ENCODE assay signal across 23 cellular contexts in the genomic region with DNA sequence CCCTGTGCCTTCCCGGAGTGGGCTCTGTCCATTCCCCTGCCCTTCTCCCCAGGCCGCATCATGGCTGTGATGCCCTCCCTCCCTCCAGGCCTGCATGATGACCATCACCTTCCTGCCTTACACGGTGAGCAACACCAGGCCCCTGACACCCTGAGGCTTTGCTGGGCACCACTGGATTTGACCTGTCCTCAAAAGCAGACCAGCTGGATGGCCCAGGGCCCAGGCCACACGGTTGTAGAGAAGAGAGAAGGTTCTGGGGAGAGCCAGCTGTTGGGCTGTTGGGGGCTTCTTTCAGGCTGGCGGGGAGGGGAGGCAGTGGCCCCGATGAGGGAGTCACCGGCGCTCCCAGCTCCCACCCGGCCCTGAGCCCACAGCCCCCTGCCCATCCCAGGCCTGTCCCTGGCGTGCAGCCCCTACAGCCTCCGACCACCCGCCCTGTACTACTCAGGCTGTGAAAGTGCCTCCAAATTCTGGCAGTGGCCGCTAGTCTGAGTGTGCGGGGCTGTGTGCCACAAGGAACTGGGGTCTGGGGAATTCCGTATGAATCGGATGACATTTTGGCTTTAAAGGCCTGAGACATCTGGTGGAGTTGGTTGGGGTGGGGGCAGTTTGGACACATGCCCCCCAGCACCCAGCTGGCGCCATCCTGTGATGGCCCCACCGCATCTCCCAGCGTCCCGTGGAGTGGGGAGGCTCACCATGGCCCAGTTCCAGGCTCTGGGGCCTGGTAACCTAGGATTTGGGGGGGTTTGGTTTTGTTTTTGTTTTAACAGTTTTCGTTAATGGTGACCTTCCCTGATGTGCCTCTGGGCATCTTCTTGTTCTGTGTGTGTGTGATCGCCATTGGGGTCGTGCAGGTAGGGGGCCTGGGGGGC. TPM values are rescaled to one million over a fixed set of nuclear protein-coding genes. Genes with fewer than 3 reads are reported as not detected.
DNase-seq lines count a peak whose midpoint lies in the region; ATAC-seq and TF ChIP-seq lines count a peak whose summit lies in the region.
"Had no signal": no experiment of that assay in that cellular context is flagged by ENCODE, and none has a peak within 500 bp of the region (broad histone marks: within the 10 kb centered on the region; RNA-seq: fewer than 3 reads in every experiment).

No MANE protein-coding gene starts in this region.

- CTCF ChIA-PET in activated CD4-positive, alpha-beta memory T cell treated with anti-CD3 and anti-CD28 coated beads for 36 hours (lab: Charles Lee): no interaction called here
- CTCF ChIA-PET in activated CD4-positive, alpha-beta memory T cell treated with anti-CD3 and anti-CD28 coated beads, Interleukin-2, amount 10 ng/mL, durations not matched to agents 7 days and 5 days (lab: Charles Lee): no interaction called here

- no peaks in the 10 kb centered on the region for H3K27me3 Mint-ChIP-seq in activated CD4-positive, alpha-beta memory T cell treated with anti-CD3 and anti-CD28 coated beads for 36 hours
- no peaks in the 10 kb centered on the region for H3K27me3 Mint-ChIP-seq in activated CD4-positive, alpha-beta memory T cell treated with anti-CD3 and anti-CD28 coated beads, Interleukin-2, amount 10 ng/mL, durations not matched to agents 7 days and 5 days
- H3K27me3 Mint-ChIP-seq: CD4-positive, alpha-beta T cell; dendritic cell treated with granulocyte-macrophage colony-stimulating factor and Interleukin-4, amounts not matched to agents 40 ng/mL and 50 ng/mL, for 4 days had no signal

- peak overlapping the region; percentile 24 for H3K9ac ChIP-seq in NT2/D1 (ENCODE audit: insufficient read length, low read depth)
- H3K9ac ChIP-seq: parathyroid adenoma had no signal

- H3K27me3 ChIP-seq in NT2/D1 (ENCODE audit: insufficient read depth, insufficient read length) (no peaks in the 10 kb centered on the region), left lung (no peaks in the 10 kb centered on the region), spleen (replicated peaks in 1 of 7) (no peaks in the 10 kb centered on the region)

- H3K36me3 Mint-ChIP-seq in activated CD4-positive, alpha-beta memory T cell treated with anti-CD3 and anti-CD28 coated beads for 36 hours: peaks cover 6% of the 10 kb centered on the region
- no peaks in the 10 kb centered on the region for H3K36me3 Mint-ChIP-seq in activated CD4-positive, alpha-beta memory T cell treated with anti-CD3 and anti-CD28 coated beads, Interleukin-2, amount 10 ng/mL, durations not matched to agents 7 days and 5 days (ENCODE audit: low read depth)

- H3K9me3 Mint-ChIP-seq in activated CD4-positive, alpha-beta memory T cell treated with anti-CD3 and anti-CD28 coated beads for 36 hours: no peaks in the 10 kb centered on the region
- no peaks in the 10 kb centered on the region for H3K9me3 Mint-ChIP-seq in activated CD4-positive, alpha-beta memory T cell treated with anti-CD3 and anti-CD28 coated beads, Interleukin-2, amount 10 ng/mL, durations not matched to agents 7 days and 5 days
- H3K9me3 Mint-ChIP-seq: CD4-positive, alpha-beta T cell; dendritic cell treated with granulocyte-macrophage colony-stimulating factor and Interleukin-4, amounts not matched to agents 40 ng/mL and 50 ng/mL, for 4 days; T-helper 1 cell treated with Interleukin-12 subunit alpha and Interleukin-12 subunit beta and Interleukin-4 antibody, amounts not matched to agents 30 μg/mL and 1 μg/mL, for 36 hours had no signal

- no peak for TF ChIP-seq POLR2A in spleen (IDR thresholded peaks at IDR 0.05)

- DNase-seq in activated CD4-positive, alpha-beta memory T cell treated with anti-CD3 and anti-CD28 coated beads for 36 hours: peak; percentile 6
- DNase-seq in activated CD4-positive, alpha-beta memory T cell treated with anti-CD3 and anti-CD28 coated beads, Interleukin-2, amount 10 ng/mL, durations not matched to agents 7 days and 5 days: no peak
- DNase-seq in NT2/D1 (ENCODE audit: low read depth, low spot score) (no peak), left lung (peak; percentile 3 to 52), spleen (peak; percentile 68), DMS79 treated with DMSO at 0.1 percent for 48 hours (lab: John Stamatoyannopoulos, UW) (no peak), COLO668 (lab: John Stamatoyannopoulos, UW; ENCODE audit: unreplicated experiment) (no peak), activated gamma-delta T cell (lab: John Stamatoyannopoulos, UW) (no peak)
- DNase-seq: activated CD8-positive, alpha-beta memory T cell treated with anti-CD3 and anti-CD28 coated beads for 24 hours; activated naive CD4-positive, alpha-beta T cell treated with Interleukin-2 at 50 U/mL for 16 hours; amygdala; CD4-positive, alpha-beta T cell; DMS 273 treated with DMSO at 0.1 percent for 48 hours; Karpas-422; NCI-H1436 treated with DMSO at 0.1 percent for 48 hours; NCI-H748 treated with DMSO at 0.1 percent for 48 hours; stimulated activated CD4-positive, alpha-beta T cell treated with anti-CD3 and anti-CD28 coated beads, Interleukin-12 subunit alpha, Interleukin-12 subunit beta, amount 100 ng/mL, for 4 hours; stimulated activated CD4-positive, alpha-beta T cell treated with anti-CD3 and anti-CD28 coated beads, Interleukin-4, amount 100 ng/mL, for 1 hour had no signal

- H3K27ac Mint-ChIP-seq in activated CD4-positive, alpha-beta memory T cell treated with anti-CD3 and anti-CD28 coated beads for 36 hours: no peak overlapping the region
- no peak overlapping the region for H3K27ac Mint-ChIP-seq in activated CD4-positive, alpha-beta memory T cell treated with anti-CD3 and anti-CD28 coated beads, Interleukin-2, amount 10 ng/mL, durations not matched to agents 7 days and 5 days
- H3K27ac Mint-ChIP-seq: CD4-positive, alpha-beta T cell; dendritic cell treated with granulocyte-macrophage colony-stimulating factor and Interleukin-4, amounts not matched to agents 40 ng/mL and 50 ng/mL, for 4 days; T-helper 1 cell treated with Interleukin-12 subunit alpha and Interleukin-12 subunit beta and Interleukin-4 antibody, amounts not matched to agents 30 μg/mL and 1 μg/mL, for 36 hours had no signal

- 89 to 94% (median 91%) methylated on average over 19 to 23 of the region's 23 CpGs for WGBS in spleen, 5 donors

- H3K4me1 ChIP-seq in NT2/D1 (ENCODE audit: insufficient read depth, insufficient read length): peaks cover 26% of the 10 kb centered on the region
- H3K4me1 ChIP-seq in left lung: no peaks in the 10 kb centered on the region
- peaks cover 0 to 20% (median 6%) of the 10 kb centered on the region in 6 donors for H3K4me1 ChIP-seq in spleen
- H3K4me1 ChIP-seq: parathyroid adenoma had no signal

- ATAC-seq in left lung: no peak
- ATAC-seq: right cardiac atrium had no signal

- POLR2A ChIA-PET in activated CD4-positive, alpha-beta memory T cell treated with anti-CD3 and anti-CD28 coated beads for 36 hours (lab: Charles Lee): no interaction called here
- POLR2A ChIA-PET in activated CD4-positive, alpha-beta memory T cell treated with anti-CD3 and anti-CD28 coated beads, Interleukin-2, amount 10 ng/mL, durations not matched to agents 7 days and 5 days (lab: Charles Lee): no interaction called here

- no peaks in the 10 kb centered on the region for H3K9me3 ChIP-seq in NT2/D1 (ENCODE audit: insufficient read depth, low read length)
- no peaks in the 10 kb centered on the region for H3K9me3 ChIP-seq in left lung
- no peaks in the 10 kb centered on the region for H3K9me3 ChIP-seq in spleen

- H3K27ac ChIP-seq in left lung: no peak overlapping the region
- no peak overlapping the region for H3K27ac ChIP-seq in spleen
- H3K27ac ChIP-seq: parathyroid adenoma had no signal

- H3K4me3 ChIP-seq in NT2/D1 (ENCODE audit: insufficient read length, low read depth) (no peak overlapping the region), left lung (no peak overlapping the region), spleen (no peak overlapping the region)

- peaks cover 10% of the 10 kb centered on the region for H3K36me3 ChIP-seq in NT2/D1 (ENCODE audit: insufficient read depth, insufficient read length, low read length)
- H3K36me3 ChIP-seq in left lung: peaks cover 0 to 37% of the 10 kb centered on the region in 2 donors
- H3K36me3 ChIP-seq in spleen: peaks cover 0 to 57% (median 29%) of the 10 kb centered on the region in 6 donors

- TF ChIP-seq CTCF in left lung (IDR thresholded peaks at IDR 0.05): no peak
- TF ChIP-seq CTCF in spleen (IDR thresholded peaks at IDR 0.05 in 8 of 11, conservative IDR thresholded peaks at IDR 0.05 in 3 of 11): no peak

- H3K4me1 Mint-ChIP-seq in activated CD4-positive, alpha-beta memory T cell treated with anti-CD3 and anti-CD28 coated beads for 36 hours (ENCODE audit: low read depth): no peaks in the 10 kb centered on the region
- no peaks in the 10 kb centered on the region for H3K4me1 Mint-ChIP-seq in activated CD4-positive, alpha-beta memory T cell treated with anti-CD3 and anti-CD28 coated beads, Interleukin-2, amount 10 ng/mL, durations not matched to agents 7 days and 5 days

- intact Hi-C loops in activated CD4-positive, alpha-beta memory T cell treated with anti-CD3 and anti-CD28 coated beads for 36 hours (cut with micrococcal nuclease): no loop called here
- intact Hi-C loops in left lung (cut with DNase I) (no loop called here), spleen (cut with DNase I; ENCODE audit: low total_unique reads) (no loop called here)

- H3K4me3 Mint-ChIP-seq in activated CD4-positive, alpha-beta memory T cell treated with anti-CD3 and anti-CD28 coated beads for 36 hours: no peak overlapping the region
- no peak overlapping the region for H3K4me3 Mint-ChIP-seq in activated CD4-positive, alpha-beta memory T cell treated with anti-CD3 and anti-CD28 coated beads, Interleukin-2, amount 10 ng/mL, durations not matched to agents 7 days and 5 days
- H3K4me3 Mint-ChIP-seq: CD4-positive, alpha-beta T cell; dendritic cell treated with granulocyte-macrophage colony-stimulating factor and Interleukin-4, amounts not matched to agents 40 ng/mL and 50 ng/mL, for 4 days; T-helper 1 cell treated with Interleukin-12 subunit alpha and Interleukin-12 subunit beta and Interleukin-4 antibody, amounts not matched to agents 30 μg/mL and 1 μg/mL, for 36 hours had no signal

RNA-seq across cellular contexts. Expression of a gene that starts 19.6 kb away (rescaled TPM):
- 10 to 100 TPM; 13.8 to 15.8 TPM for total RNA-seq in activated CD4-positive, alpha-beta memory T cell treated with anti-CD3 and anti-CD28 coated beads for 36 hours
- 10 to 100 TPM; 24.1 to 28.8 TPM for total RNA-seq in activated CD4-positive, alpha-beta memory T cell treated with anti-CD3 and anti-CD28 coated beads, Interleukin-2, amount 10 ng/mL, durations not matched to agents 7 days and 5 days
- total RNA-seq in left lung (10 to 100 TPM; 29.9 to 31.5 TPM), spleen (10 to 100 TPM; 38.2 to 76.8 (median 56.6) TPM)
- polyA plus RNA-seq in spleen: 10 to 100 TPM; 59.4 to 83.9 (median 78.6) TPM

RNA-seq across cellular contexts. Expression of a gene that starts 19.7 kb away (rescaled TPM):
- 100 to 1,000 TPM in 1 of 2 experiments, 10 to 100 TPM in 1; 97.0 to 101 TPM for total RNA-seq in activated CD4-positive, alpha-beta memory T cell treated with anti-CD3 and anti-CD28 coated beads for 36 hours
- 100 to 1,000 TPM; 139 to 156 TPM for total RNA-seq in activated CD4-positive, alpha-beta memory T cell treated with anti-CD3 and anti-CD28 coated beads, Interleukin-2, amount 10 ng/mL, durations not matched to agents 7 days and 5 days
- total RNA-seq in left lung (100 to 1,000 TPM; 109 to 121 TPM), spleen (100 to 1,000 TPM; 154 to 212 (median 179) TPM)
- 100 to 1,000 TPM; 112 to 249 (median 203) TPM for polyA plus RNA-seq in spleen

RNA-seq across cellular contexts. Expression of a gene that starts 21.5 kb away (rescaled TPM):
- total RNA-seq in activated CD4-positive, alpha-beta memory T cell treated with anti-CD3 and anti-CD28 coated beads for 36 hours: 10 to 100 TPM; 11.1 to 11.4 TPM
- total RNA-seq in activated CD4-positive, alpha-beta memory T cell treated with anti-CD3 and anti-CD28 coated beads, Interleukin-2, amount 10 ng/mL, durations not matched to agents 7 days and 5 days: 10 to 100 TPM; 13.8 to 14.7 TPM
- total RNA-seq in left lung (10 to 100 TPM; 15.8 to 19.8 TPM), spleen (10 to 100 TPM; 13.6 to 26.3 (median 17.0) TPM)
- 10 to 100 TPM in 1 of 3 donors, 1 to 10 TPM in 2; 6.3 to 15.4 (median 9.3) TPM for polyA plus RNA-seq in spleen

RNA-seq across cellular contexts. Expression of a gene that starts 35.0 kb away (rescaled TPM):
- 10 to 100 TPM in 1 of 2 experiments, 1 to 10 TPM in 1; 9.0 to 10.1 TPM for total RNA-seq in activated CD4-positive, alpha-beta memory T cell treated with anti-CD3 and anti-CD28 coated beads for 36 hours
- total RNA-seq in activated CD4-positive, alpha-beta memory T cell treated with anti-CD3 and anti-CD28 coated beads, Interleukin-2, amount 10 ng/mL, durations not matched to agents 7 days and 5 days: 10 to 100 TPM; 18.8 to 19.0 TPM
- total RNA-seq in left lung: 10 to 100 TPM; 33.6 to 46.8 TPM
- total RNA-seq in spleen: 10 to 100 TPM; 18.3 to 58.3 (median 37.9) TPM
- polyA plus RNA-seq in spleen: 10 to 100 TPM; 11.5 to 26.5 (median 19.1) TPM

RNA-seq across cellular contexts. Expression of a gene that starts 41.4 kb away (rescaled TPM):
- total RNA-seq in activated CD4-positive, alpha-beta memory T cell treated with anti-CD3 and anti-CD28 coated beads for 36 hours: not detected
- total RNA-seq in activated CD4-positive, alpha-beta memory T cell treated with anti-CD3 and anti-CD28 coated beads, Interleukin-2, amount 10 ng/mL, durations not matched to agents 7 days and 5 days: under 1 TPM in 1 of 2 experiments, not detected in 1; 0.20 TPM
- total RNA-seq in left lung (under 1 TPM; 0.35 to 0.39 TPM), spleen (under 1 TPM in 6 of 7 donors, not detected in 1; 0.07 to 0.68 (median 0.19) TPM)
- under 1 TPM; 0.24 to 0.48 (median 0.30) TPM for polyA plus RNA-seq in spleen
- total RNA-seq: CD4-positive, alpha-beta T cell; RPMI7951 had no signal

Comparison
In these comparisons a context has a peak if more than half of its experiments do, and no peak if none do; other contexts are left out.
1. DNase-seq: peak in activated CD4-positive, alpha-beta memory T cell treated with anti-CD3 and anti-CD28 coated beads for 36 hours (single experiment), left lung (2 of 2) and spleen (single experiment); none in activated CD4-positive, alpha-beta memory T cell treated with anti-CD3 and anti-CD28 coated beads, Interleukin-2, amount 10 ng/mL, durations not matched to agents 7 days and 5 days (single experiment), NT2/D1 (single experiment), DMS79 treated with DMSO at 0.1 percent for 48 hours (single experiment), COLO668 (single experiment) and activated gamma-delta T cell (single experiment).